ENCODE assay signal across 8 cellular contexts in the genomic region with DNA sequence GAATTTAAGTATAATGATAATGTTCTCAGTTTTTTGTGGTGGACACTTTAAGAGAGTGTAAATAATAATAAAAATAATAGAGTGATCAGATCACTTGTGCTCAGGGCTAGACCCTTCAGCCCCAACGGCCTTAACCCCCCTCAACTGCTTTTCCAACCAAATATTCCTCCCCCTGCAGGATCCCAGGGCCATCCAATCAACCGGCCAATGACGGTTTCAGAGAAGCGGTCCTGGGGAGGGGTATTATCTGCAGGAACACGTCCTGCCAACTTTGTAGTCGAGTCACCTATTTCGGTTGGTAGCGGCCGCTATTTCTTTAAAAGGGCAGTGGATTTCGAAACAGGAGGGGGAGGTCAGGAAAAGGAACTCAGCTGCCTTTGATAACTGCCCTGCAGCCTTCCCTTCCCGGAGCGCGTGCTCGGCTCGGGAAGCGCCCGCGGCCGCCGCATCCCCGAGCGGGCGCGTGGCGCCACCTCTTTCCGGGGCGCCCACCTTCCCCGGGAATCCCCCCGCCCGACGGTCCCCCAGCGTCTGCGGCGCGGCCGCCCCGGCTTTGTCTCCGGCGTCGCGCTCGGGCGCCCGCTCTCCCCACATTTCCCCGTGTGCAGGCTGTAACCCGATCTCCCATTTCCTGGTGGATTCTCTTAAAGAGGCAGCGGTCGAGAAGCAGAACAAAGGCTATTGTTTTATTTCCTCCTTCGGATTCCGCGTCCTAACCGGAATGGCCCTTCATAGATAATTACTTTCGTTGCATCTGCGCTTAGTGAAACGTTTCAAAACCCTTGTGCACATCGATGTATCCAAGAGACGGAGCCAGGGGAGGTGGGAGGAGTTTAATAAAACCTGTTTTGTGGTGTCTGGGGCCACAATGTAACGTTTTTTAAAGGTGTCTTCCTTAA. TPM values are rescaled to one million over a fixed set of nuclear protein-coding genes. Genes with fewer than 3 reads are reported as not detected.
DNase-seq lines count a peak whose midpoint lies in the region; ATAC-seq and TF ChIP-seq lines count a peak whose summit lies in the region.

No MANE protein-coding gene starts in this region.

- peaks cover 2% of the 10 kb centered on the region for H3K79me1 ChIP-seq in neuronal stem cell (ENCODE audit: low read depth, low read length)

- peak overlapping the region; percentile 97 for H3K18ac ChIP-seq in neuronal stem cell (ENCODE audit: low read length)

- H3K4me3 ChIP-seq in LNCaP clone FGC (ENCODE audit: low read depth, low read length) (peak overlapping the region; percentile 84), RWPE2 (ENCODE audit: severe bottlenecking) (peak overlapping the region; percentile 82), neuronal stem cell (ENCODE audit: low read length in 2 of 2) (peak overlapping the region; percentile 89 to 92), suprapubic skin (peak overlapping the region; percentile 88)

- TF ChIP-seq EP300 in suprapubic skin (IDR thresholded peaks at IDR 0.05): no peak

- DNase-seq in ELR (ENCODE audit: low read depth) (peak; percentile 92), GOT3 (lab: John Stamatoyannopoulos, UW) (peak; percentile 30), LNCaP clone FGC (ENCODE audit: low read depth) (peak; percentile 77), RWPE2 (ENCODE audit: low spot score) (no peak), foreskin melanocyte (peak; percentile 84), neuronal stem cell (ENCODE audit: low spot score) (peak; percentile 84), suprapubic skin (ENCODE audit: low spot score in 2 of 2) (peak in 1 of 2 donors; percentile 78)
- peak in 3 of 4 experiments; percentile 25 to 40 (median 32) for DNase-seq in activated naive CD4-positive, alpha-beta T cell (lab: John Stamatoyannopoulos, UW)

- H4K8ac ChIP-seq in neuronal stem cell (ENCODE audit: low read depth, low read length): no peak overlapping the region

- H3K4me1 ChIP-seq in RWPE2 (ENCODE audit: insufficient read depth, poor library complexity, severe bottlenecking) (peaks cover 3% of the 10 kb centered on the region), neuronal stem cell (ENCODE audit: control insufficient read depth in 2 of 2, insufficient read depth in 1 of 2, low read depth in 1 of 2, low read length in 2 of 2) (peaks cover 12 to 14% of the 10 kb centered on the region in 2 donors), suprapubic skin (peaks cover 38% of the 10 kb centered on the region)

- H2AFZ ChIP-seq in neuronal stem cell (ENCODE audit: low read length): peak overlapping the region; percentile 86

- peak overlapping the region; percentile 73 for H3K4me2 ChIP-seq in neuronal stem cell (ENCODE audit: insufficient read depth, low read length, poor library complexity, severe bottlenecking)

- no peak overlapping the region for H2BK5ac ChIP-seq in neuronal stem cell (ENCODE audit: low read length)

- WGBS in neuronal stem cell (ENCODE audit: extremely low coverage in 2 of 2, insufficient read length in 2 of 2, insufficient replicate concordance in 1 of 2), 2 donors: no CpG with 5 or more reads among the region's 58 CpGs
- 1% methylated on average over 42 of the region's 58 CpGs for WGBS in suprapubic skin

- peak overlapping the region; percentile 70 for H3K9ac ChIP-seq in neuronal stem cell (ENCODE audit: low read depth, low read length, poor library complexity)

- TF ChIP-seq CTCF in LNCaP clone FGC (IDR thresholded peaks at IDR 0.05; ENCODE audit: control insufficient read depth, extremely low read depth, insufficient read depth): 0 out of 2 replicates have a peak, but pooled peaks have one; percentile 1
- TF ChIP-seq CTCF in RWPE2 (IDR thresholded peaks at IDR 0.05; ENCODE audit: poor library complexity, severe bottlenecking): no peak
- TF ChIP-seq CTCF in suprapubic skin (IDR thresholded peaks at IDR 0.05): no peak

- peak in 1 of 2 donors; percentile 20 for TF ChIP-seq POLR2A in suprapubic skin (IDR thresholded peaks at IDR 0.05)

- no peaks in the 10 kb centered on the region for H3K9me3 ChIP-seq in RWPE2 (ENCODE audit: severe bottlenecking)
- H3K9me3 ChIP-seq in neuronal stem cell (replicated peaks in 1 of 2; ENCODE audit: control insufficient read depth in 2 of 2, insufficient read depth in 1 of 2, low read depth in 1 of 2, low read length in 2 of 2): no peaks in the 10 kb centered on the region
- H3K9me3 ChIP-seq in suprapubic skin: no peaks in the 10 kb centered on the region

- no peak overlapping the region for H3K14ac ChIP-seq in neuronal stem cell (ENCODE audit: low read length)

- no peak overlapping the region for H4K91ac ChIP-seq in neuronal stem cell (ENCODE audit: low read depth, low read length, poor library complexity)

- H3K4ac ChIP-seq in neuronal stem cell (ENCODE audit: low read length): no peak overlapping the region

- H3K36me3 ChIP-seq in RWPE2 (ENCODE audit: low read depth) (no peaks in the 10 kb centered on the region), neuronal stem cell (replicated peaks in 1 of 2; ENCODE audit: control insufficient read depth in 2 of 2, insufficient read depth in 2 of 2, low read length in 2 of 2) (no peaks in the 10 kb centered on the region), suprapubic skin (no peaks in the 10 kb centered on the region)

- H2BK120ac ChIP-seq in neuronal stem cell (ENCODE audit: low read depth, low read length): peak overlapping the region; percentile 18

- no peak overlapping the region for H3K23ac ChIP-seq in neuronal stem cell (ENCODE audit: low read depth, low read length, poor library complexity)

- H2BK12ac ChIP-seq in neuronal stem cell (ENCODE audit: low read length): no peak overlapping the region

- no peak overlapping the region for H2AK5ac ChIP-seq in neuronal stem cell (ENCODE audit: low read depth, low read length)

- H3K27ac ChIP-seq in RWPE2 (ENCODE audit: poor library complexity, severe bottlenecking): peak overlapping the region; percentile 97
- H3K27ac ChIP-seq in neuronal stem cell (replicated peaks; ENCODE audit: low read length): peak overlapping the region; percentile 99
- H3K27ac ChIP-seq in suprapubic skin: peak overlapping the region; percentile 99

- H3K27me3 ChIP-seq in RWPE2 (ENCODE audit: insufficient read depth, poor library complexity, severe bottlenecking) (no peaks in the 10 kb centered on the region), neuronal stem cell (ENCODE audit: control insufficient read depth in 3 of 3, insufficient read depth in 3 of 3, low read depth in 1 of 3, low read length in 3 of 3) (no peaks in the 10 kb centered on the region), suprapubic skin (no peaks in the 10 kb centered on the region)

- peak; percentile 64 for ATAC-seq in RWPE2 (ENCODE audit: low read depth)

- H2BK15ac ChIP-seq in neuronal stem cell (ENCODE audit: low read length): peak overlapping the region; percentile 39

RNA-seq across cellular contexts. Expression of gene ETV6, which starts 0.7 kb away (rescaled TPM):
- 7.3 TPM for polyA plus RNA-seq in neuronal stem cell (2013, experiment 1 of 2)
- polyA plus RNA-seq in neuronal stem cell (2013, experiment 2 of 2): 7.5 TPM
- total RNA-seq in suprapubic skin: 10 to 100 TPM; 16.9 to 41.4 (median 25.1) TPM
